36 cellular contexts compared by ENCODE assay signal in genomic region chr2:47602996-47603395, GRCh38. TPM values are rescaled to one million over a fixed set of nuclear protein-coding genes. Genes with fewer than 3 reads are reported as not detected.
A peak's percentile ranks its signal among the peaks of the same experiment; 100 is the strongest.
DNase-seq lines count a peak whose midpoint lies in the region; ATAC-seq and TF ChIP-seq lines count a peak whose summit lies in the region.
"Had no signal": no experiment of that assay in that cellular context is flagged by ENCODE, and none has a peak within 500 bp of the region (broad histone marks: within the 10 kb centered on the region; RNA-seq: fewer than 3 reads in every experiment).

No MANE protein-coding gene starts in this region.

- no peaks in the 10 kb centered on the region for H3K9me3 ChIP-seq in breast epithelium
- no peaks in the 10 kb centered on the region for H3K9me3 ChIP-seq in OCI-LY7 (ENCODE audit: low read length)
- H3K9me3 ChIP-seq: left lung, ovary, Peyer's patch had no signal

- peaks cover 23% of the 10 kb centered on the region for H3K27me3 Mint-ChIP-seq in MCF 10A (ENCODE audit: insufficient read depth, unreplicated experiment)
- H3K27me3 Mint-ChIP-seq: activated CD4-positive, alpha-beta T cell treated with anti-CD3 and anti-CD28 coated beads for 36 hours had no signal

- no peak overlapping the region for H3K4me2 ChIP-seq in OCI-LY7 (ENCODE audit: low read length)

- CTCF ChIA-PET in MCF 10A (lab: Yijun Ruan, JAX) (no interaction called here), OCI-LY7 (lab: Charles Lee; ENCODE audit: unreplicated experiment) (no interaction called here)

- no peaks in the 10 kb centered on the region for H3K9me3 Mint-ChIP-seq in MCF 10A (ENCODE audit: unreplicated experiment)
- H3K9me3 Mint-ChIP-seq: activated naive CD4-positive, alpha-beta T cell treated with anti-CD3 and anti-CD28 coated beads, Interleukin-2, amount 50 U/mL, for 72 hours; activated T-helper 2 cell treated with anti-CD3 and anti-CD28 coated beads, Interferon-gamma antibody, Interleukin-2, Interleukin-4, amounts not matched to agents 10 μg/mL and 5 μg/mL and 100 μg/mL, durations not matched to agents 14 hours and 24 hours and 36 hours; T-helper 2 cell treated with Interferon-gamma antibody and Interleukin-4, amounts not matched to agents 5 μg/mL and 100 μg/mL, for 36 hours had no signal

- BruUV-seq in MCF 10A (replicated peaks; lab: Mats Ljungman, UMichigan) (no TSS peak), OCI-LY7 (replicated peaks; lab: Mats Ljungman, UMichigan) (no TSS peak)

- H3K4me3 ChIP-seq in breast epithelium (no peak overlapping the region), epithelial cell of esophagus (ENCODE audit: low read length) (no peak overlapping the region), OCI-LY7 (ENCODE audit: low read depth, low read length, poor library complexity, severe bottlenecking) (no peak overlapping the region)
- H3K4me3 ChIP-seq: coronary artery, left lung, ovary, Peyer's patch had no signal

- no peak for TF ChIP-seq POLR2A in breast epithelium (IDR thresholded peaks at IDR 0.05)

- intact Hi-C loops in MCF 10A (cut with micrococcal nuclease): no loop called here
- intact Hi-C loops in breast epithelium (cut with DNase I; ENCODE audit: low total_unique reads): no loop called here
- intact Hi-C loops in OCI-LY7 (cut with micrococcal nuclease; ENCODE audit: unreplicated experiment): no loop called here

- H3K4me1 ChIP-seq in breast epithelium (no peaks in the 10 kb centered on the region), OCI-LY7 (ENCODE audit: insufficient read depth, low read length, poor library complexity, severe bottlenecking) (no peaks in the 10 kb centered on the region)
- H3K4me1 ChIP-seq: left lung, Peyer's patch had no signal

- H3K36me3 Mint-ChIP-seq in MCF 10A (ENCODE audit: insufficient read depth, unreplicated experiment): no peaks in the 10 kb centered on the region
- H3K36me3 Mint-ChIP-seq: CD14-positive monocyte had no signal

- POLR2A ChIA-PET in MCF 10A (lab: Yijun Ruan, JAX) (interaction anchor here (0.7 kb wide), 1 partner anchor 87 kb away, joined by 3 read pairs; no protein-coding TSS in a partner anchor), OCI-LY7 (lab: Charles Lee) (no interaction called here)

- TF ChIP-seq CTCF in MCF 10A (IDR thresholded peaks at IDR 0.05; ENCODE audit: unreplicated experiment) (no peak), breast epithelium (IDR thresholded peaks at IDR 0.05) (no peak), epithelial cell of esophagus (IDR thresholded peaks at IDR 0.05; ENCODE audit: insufficient read depth, low read depth, low read length, missing control alignments) (no peak), OCI-LY7 (conservative IDR thresholded peaks at IDR 0.05; ENCODE audit: low read length) (no peak)

- ATAC-seq in GM21717 (IDR thresholded peaks at IDR 0.05; ENCODE audit: unreplicated experiment): no peak
- ATAC-seq: activated CD4-positive, alpha-beta T cell treated with anti-CD3 and anti-CD28 coated beads for 36 hours; activated CD8-positive, alpha-beta T cell treated with anti-CD3 and anti-CD28 coated beads, Interleukin-2, amount 10 ng/mL, durations not matched to agents 7 days and 5 days; activated naive CD4-positive, alpha-beta T cell treated with anti-CD3 and anti-CD28 coated beads, Interleukin-2, amount 50 U/mL, for 72 hours; esophagus mucosa; left lung had no signal

- no peak overlapping the region for H3K4me3 Mint-ChIP-seq in MCF 10A (ENCODE audit: unreplicated experiment)
- H3K4me3 Mint-ChIP-seq: activated CD4-positive, alpha-beta T cell treated with anti-CD3 and anti-CD28 coated beads for 36 hours; activated CD8-positive, alpha-beta T cell treated with anti-CD3 and anti-CD28 coated beads, Interleukin-2, amount 10 ng/mL, durations not matched to agents 7 days and 5 days; CD14-positive monocyte; T-helper 2 cell treated with Interferon-gamma antibody and Interleukin-4, amounts not matched to agents 5 μg/mL and 100 μg/mL, for 36 hours had no signal

- H3K27ac Mint-ChIP-seq in MCF 10A (ENCODE audit: low read depth, unreplicated experiment): no peak overlapping the region
- H3K27ac Mint-ChIP-seq: activated CD4-positive, alpha-beta T cell treated with anti-CD3 and anti-CD28 coated beads for 36 hours; activated CD8-positive, alpha-beta T cell treated with anti-CD3 and anti-CD28 coated beads, Interleukin-2, amount 10 ng/mL, durations not matched to agents 7 days and 5 days; activated naive CD4-positive, alpha-beta T cell treated with anti-CD3 and anti-CD28 coated beads, Interleukin-2, amount 50 U/mL, for 72 hours; activated T-helper 2 cell treated with anti-CD3 and anti-CD28 coated beads, Interferon-gamma antibody, Interleukin-2, Interleukin-4, amounts not matched to agents 10 μg/mL and 5 μg/mL and 100 μg/mL, durations not matched to agents 14 hours and 24 hours and 36 hours; CD14-positive monocyte; T-helper 2 cell treated with Interferon-gamma antibody and Interleukin-4, amounts not matched to agents 5 μg/mL and 100 μg/mL, for 36 hours had no signal

- H3K27me3 ChIP-seq in breast epithelium: no peaks in the 10 kb centered on the region
- H3K27me3 ChIP-seq: left lung, ovary, Peyer's patch had no signal

- H3K9me2 ChIP-seq in OCI-LY7 (ENCODE audit: insufficient read depth, low read length): no peaks in the 10 kb centered on the region

- H2AFZ ChIP-seq in OCI-LY7 (ENCODE audit: low read length): no peak overlapping the region

- no peaks in the 10 kb centered on the region for H3K79me2 ChIP-seq in OCI-LY7 (ENCODE audit: insufficient read depth, low read depth, low read length)

- no peaks in the 10 kb centered on the region for H3K36me3 ChIP-seq in breast epithelium
- no peaks in the 10 kb centered on the region for H3K36me3 ChIP-seq in OCI-LY7 (ENCODE audit: insufficient read depth, low read length)
- H3K36me3 ChIP-seq: left lung, ovary, Peyer's patch had no signal

- peak; percentile 34 for DNase-seq in MCF 10A (ENCODE audit: unreplicated experiment)
- no peak for DNase-seq in breast epithelium (ENCODE audit: low spot score in 2 of 2)
- DNase-seq in epithelial cell of esophagus (ENCODE audit: low read depth): peak; percentile 42
- peak; percentile 7 for DNase-seq in iPS-NIHi7 (ENCODE audit: extremely low spot score)
- DNase-seq in stimulated activated CD4-positive, alpha-beta T cell treated with anti-CD3 and anti-CD28 coated beads, Interleukin-2, amount 100 ng/mL, for 48 hours: no peak
- no peak for DNase-seq in OCI-LY7 (ENCODE audit: low spot score)
- DNase-seq in activated gamma-delta T cell (lab: John Stamatoyannopoulos, UW): no peak
- DNase-seq: activated CD4-positive, alpha-beta T cell treated with anti-CD3 and anti-CD28 coated beads for 36 hours; activated CD8-positive, alpha-beta T cell treated with anti-CD3 and anti-CD28 coated beads, Interleukin-2, amount 10 ng/mL, durations not matched to agents 7 days and 5 days; anterior cingulate cortex; Calu3; DMS79; effector memory CD4-positive, alpha-beta T cell; GDM1; left lung; mesendoderm; NCI-H1105 treated with DMSO at 0.1 percent for 48 hours; NCI-H2081; NCI-H226; NCI-H526 treated with DMSO at 0.1 percent for 48 hours; NK-92 treated with Interleukin-12 subunit alpha and Interleukin-12 subunit beta, amount 100 ng/mL, for 24 hours; ovary; Peyer's patch; retina; SIG-M5; small intestine; stimulated activated naive CD4-positive, alpha-beta T cell treated with Interleukin-2 at 50 U/mL for 16 hours had no signal

- H3K4me1 Mint-ChIP-seq in MCF 10A (ENCODE audit: insufficient read depth, unreplicated experiment): no peaks in the 10 kb centered on the region
- H3K4me1 Mint-ChIP-seq: activated CD4-positive, alpha-beta T cell treated with anti-CD3 and anti-CD28 coated beads for 36 hours; CD14-positive monocyte had no signal

- no peaks in the 10 kb centered on the region for H4K20me1 ChIP-seq in OCI-LY7 (ENCODE audit: insufficient read depth, low read length)

- H3K27ac ChIP-seq in breast epithelium: no peak overlapping the region
- no peak overlapping the region for H3K27ac ChIP-seq in OCI-LY7 (ENCODE audit: low read depth, low read length, poor library complexity, severe bottlenecking)
- H3K27ac ChIP-seq: coronary artery, left lung, ovary, Peyer's patch had no signal

RNA-seq across cellular contexts. Expression of gene KCNK12, which starts 32.2 kb away (rescaled TPM):
- total RNA-seq in MCF 10A (2022) (not detected in 2 replicates), breast epithelium (not detected), OCI-LY7 (2022) (3.6 and 4.1 TPM in 2 replicates)
- total RNA-seq in OCI-LY7 (2014; rRNA removed; shearing (Covaris generic)): 2.1 and 3.8 TPM in 2 replicates
- total RNA-seq: A172, Calu3, esophagus mucosa, left lung, Peyer's patch, ureter had no signal

Comparison
In these comparisons a context has a peak if more than half of its experiments do, and no peak if none do; other contexts are left out.
1. DNase-seq: peak in MCF 10A (single experiment), epithelial cell of esophagus (single experiment) and iPS-NIHi7 (single experiment); none in breast epithelium (0 of 2), stimulated activated CD4-positive, alpha-beta T cell treated with anti-CD3 and anti-CD28 coated beads, Interleukin-2, amount 100 ng/mL, for 48 hours (0 of 2), OCI-LY7 (single experiment) and activated gamma-delta T cell (single experiment).